In genomic region chr19:48871471-48872181, GRCh38 we compare ENCODE assay signal across 6 cellular contexts. TPM values are rescaled to one million over a fixed set of nuclear protein-coding genes. Genes with fewer than 3 reads are reported as not detected.
A peak's percentile ranks its signal among the peaks of the same experiment; 100 is the strongest.
DNase-seq lines count a peak whose midpoint lies in the region; ATAC-seq and TF ChIP-seq lines count a peak whose summit lies in the region.
"Not testable (repeated sequence)": the region's sequence is repeated elsewhere in the genome, so short reads cannot be mapped to it uniquely, and the experiment has no call there.

No MANE protein-coding gene starts in this region.

- in situ Hi-C loops in IMR-90 (cut with MboI; ENCODE audit: low sequenced_read_pairs): not testable (repeated sequence)

- peak overlapping the region; percentile 3; the same call in 1 of the 2 replicates for H4K91ac ChIP-seq in IMR-90 (ENCODE audit: insufficient read depth, low read depth, low read length)
- H4K91ac ChIP-seq in trophoblast cell (ENCODE audit: low read depth, low read length): not testable (repeated sequence)

- H3K4me3 ChIP-seq in IMR-90 (ENCODE audit: insufficient read depth, low read depth, low read length); trophoblast cell (ENCODE audit: low read depth, low read length): not testable (repeated sequence)
- peak overlapping the region in 1 of 2 donors; percentile 100 for H3K4me3 ChIP-seq in uterus

- not testable (repeated sequence) for H3K9me3 ChIP-seq in IMR-90 (ENCODE audit: control insufficient read depth, insufficient read depth, low read length); trophoblast cell (ENCODE audit: insufficient read depth, low read depth, low read length); uterus

- H2AK9ac ChIP-seq in IMR-90 (replicated peaks; ENCODE audit: low read depth, low read length, poor library complexity): not testable (repeated sequence)

- not testable (repeated sequence) for TF ChIP-seq POLR2A in IMR-90 (IDR thresholded peaks at IDR 0.05; ENCODE audit: low read depth, low read length); uterus (IDR thresholded peaks at IDR 0.05)

- H4K12ac ChIP-seq in trophoblast cell (ENCODE audit: low read depth, low read length): peak overlapping the region; percentile 72

- BruUV-seq in IMR-90 (replicated peaks; lab: Mats Ljungman, UMichigan): not testable (repeated sequence)

- H3K9ac ChIP-seq in IMR-90 (ENCODE audit: low read depth, low read length); trophoblast cell (ENCODE audit: low read length): not testable (repeated sequence)

- not testable (repeated sequence) for H2BK12ac ChIP-seq in trophoblast cell (ENCODE audit: low read length)

- ATAC-seq in IMR-90 (ENCODE audit: low read depth): not testable (repeated sequence)

- H3K79me1 ChIP-seq in IMR-90 (ENCODE audit: low read depth in 1 of 2, low read length in 2 of 2): peaks cover 7 to 63% of the 10 kb centered on the region in 2 experiments
- H3K79me1 ChIP-seq in trophoblast cell (ENCODE audit: low read length): peaks cover 21% of the 10 kb centered on the region

- H2AK5ac ChIP-seq in IMR-90 (ENCODE audit: low read depth, low read length); trophoblast cell (ENCODE audit: low read length): not testable (repeated sequence)

- WGBS in IMR-90 (ENCODE audit: extremely low coverage in 2 of 2, insufficient read length in 1 of 2), 2 experiments: 100% methylated on average over 2 of the region's 31 CpGs; no CpG with 5 or more reads in 1 of the 2 experiments
- no CpG with 5 or more reads among the region's 31 CpGs for WGBS in trophoblast cell (ENCODE audit: extremely low coverage, insufficient coverage, insufficient read length)

- H3K9me3 Mint-ChIP-seq in activated CD4-positive, alpha-beta memory T cell treated with anti-CD3 and anti-CD28 coated beads, Interleukin-2, amount 10 ng/mL, durations not matched to agents 7 days and 5 days: not testable (repeated sequence)

- peaks cover 42% of the 10 kb centered on the region for H3K36me3 Mint-ChIP-seq in activated CD4-positive, alpha-beta memory T cell treated with anti-CD3 and anti-CD28 coated beads, Interleukin-2, amount 10 ng/mL, durations not matched to agents 7 days and 5 days (ENCODE audit: low read depth)

- H3K27me3 Mint-ChIP-seq in activated CD4-positive, alpha-beta memory T cell treated with anti-CD3 and anti-CD28 coated beads, Interleukin-2, amount 10 ng/mL, durations not matched to agents 7 days and 5 days: peaks cover 10% of the 10 kb centered on the region

- H3K4me2 ChIP-seq in IMR-90 (ENCODE audit: low read depth, low read length) (peak overlapping the region; percentile 16; the same call in 1 of the 2 replicates), trophoblast cell (ENCODE audit: low read length) (peak overlapping the region; percentile 17)

- H3K9me1 ChIP-seq in IMR-90 (ENCODE audit: insufficient read depth, low read length): not testable (repeated sequence)

- H3K4ac ChIP-seq in IMR-90 (ENCODE audit: low read depth, low read length): peak overlapping the region; percentile 47
- H3K4ac ChIP-seq in trophoblast cell (ENCODE audit: low read depth, low read length): not testable (repeated sequence)

- peak overlapping the region; percentile 74 for H2AFZ ChIP-seq in IMR-90 (replicated peaks; ENCODE audit: low read length, poor library complexity)
- H2AFZ ChIP-seq in trophoblast cell (ENCODE audit: insufficient read depth, low read length, poor library complexity): peak overlapping the region; percentile 88

- not testable (repeated sequence) for DNase-seq in IMR-90; activated CD4-positive, alpha-beta memory T cell treated with anti-CD3 and anti-CD28 coated beads, Interleukin-2, amount 10 ng/mL, durations not matched to agents 7 days and 5 days; trophoblast cell; uterus

- not testable (repeated sequence) for TF ChIP-seq CTCF in IMR-90 (conservative IDR thresholded peaks at IDR 0.05; ENCODE audit: low read depth, low read length); uterus (IDR thresholded peaks at IDR 0.05)

- peak overlapping the region; percentile 88 for H3K4me3 Mint-ChIP-seq in activated CD4-positive, alpha-beta memory T cell treated with anti-CD3 and anti-CD28 coated beads, Interleukin-2, amount 10 ng/mL, durations not matched to agents 7 days and 5 days

- H2BK120ac ChIP-seq in IMR-90 (ENCODE audit: low read depth, low read length): peak overlapping the region; percentile 44; the same call in 1 of the 2 replicates
- peak overlapping the region; percentile 30 for H2BK120ac ChIP-seq in trophoblast cell (ENCODE audit: insufficient read depth, low read length, poor library complexity)

- H2BK20ac ChIP-seq in IMR-90 (ENCODE audit: low read depth, low read length): not testable (repeated sequence)

- H4K8ac ChIP-seq in IMR-90 (ENCODE audit: low read depth in 2 of 2, low read length in 2 of 2) (peak overlapping the region in 1 of 2 experiments; percentile 49; a peak in 1 of 4 replicates), trophoblast cell (ENCODE audit: low read depth, low read length) (peak overlapping the region; percentile 91)

- H3K56ac ChIP-seq in IMR-90 (ENCODE audit: extremely low read depth, insufficient read depth, low read length): not testable (repeated sequence)

- not testable (repeated sequence) for H4K5ac ChIP-seq in IMR-90 (ENCODE audit: low read depth, low read length)

- not testable (repeated sequence) for TF ChIP-seq RAD21 in IMR-90 (IDR thresholded peaks at IDR 0.05; ENCODE audit: low read length)

- peak overlapping the region; percentile 26 for H2BK5ac ChIP-seq in IMR-90 (ENCODE audit: low read depth, low read length, poor library complexity, severe bottlenecking)
- not testable (repeated sequence) for H2BK5ac ChIP-seq in trophoblast cell (ENCODE audit: low read depth, low read length, poor library complexity)

- peaks cover 41% of the 10 kb centered on the region for H3K4me1 Mint-ChIP-seq in activated CD4-positive, alpha-beta memory T cell treated with anti-CD3 and anti-CD28 coated beads, Interleukin-2, amount 10 ng/mL, durations not matched to agents 7 days and 5 days

- dilution Hi-C loops in IMR-90 (cut with HindIII; ENCODE audit: low sequenced_read_pairs, unreplicated experiment): not testable (repeated sequence)

- 0 out of 2 replicates have a peak overlapping the region, but pooled peaks have one; percentile 49 for H3K14ac ChIP-seq in IMR-90 (replicated peaks; ENCODE audit: low read depth, low read length)
- H3K14ac ChIP-seq in trophoblast cell (ENCODE audit: low read length): not testable (repeated sequence)

- H3K4me1 ChIP-seq in IMR-90 (ENCODE audit: control insufficient read depth, insufficient read depth, low read length) (peaks cover 22% of the 10 kb centered on the region), trophoblast cell (ENCODE audit: control insufficient read depth in 1 of 2, insufficient read depth in 2 of 2, low read length in 2 of 2) (peaks cover 24 to 28% of the 10 kb centered on the region in 2 experiments), uterus (peaks cover 13 to 14% of the 10 kb centered on the region in 2 donors)

- H3K23ac ChIP-seq in IMR-90 (ENCODE audit: low read depth, low read length); trophoblast cell (ENCODE audit: low read length): not testable (repeated sequence)

- POLR2A ChIA-PET in IMR-90 (lab: Charles Lee; ENCODE audit: unreplicated experiment): interaction anchor here (0.5 to 1.0 kb wide), 6 partner anchors 9 to 108 kb away, joined by 3 to 13 read pairs (median 5); no protein-coding TSS in a partner anchor
- POLR2A ChIA-PET in activated CD4-positive, alpha-beta memory T cell treated with anti-CD3 and anti-CD28 coated beads, Interleukin-2, amount 10 ng/mL, durations not matched to agents 7 days and 5 days (lab: Charles Lee): interaction anchor here (0.7 to 7.6 kb wide), 24 partner anchors 9 to 687 kb away, joined by 3 to 125 read pairs (median 6); partner anchors contain the start of genes BAX, DHDH, FTL and GYS1

- intact Hi-C loops in IMR-90 (cut with micrococcal nuclease); uterus (cut with DNase I; ENCODE audit: low total_unique reads): not testable (repeated sequence)

- H3K27ac Mint-ChIP-seq in activated CD4-positive, alpha-beta memory T cell treated with anti-CD3 and anti-CD28 coated beads, Interleukin-2, amount 10 ng/mL, durations not matched to agents 7 days and 5 days: peak overlapping the region; percentile 91

- H3K36me3 ChIP-seq in IMR-90 (ENCODE audit: control insufficient read depth, insufficient read depth, low read length): peaks cover 31% of the 10 kb centered on the region
- H3K36me3 ChIP-seq in trophoblast cell (ENCODE audit: control insufficient read depth in 1 of 2, insufficient read depth in 2 of 2, low read length in 2 of 2): peaks cover 35% of the 10 kb centered on the region in 2 experiments
- not testable (repeated sequence) for H3K36me3 ChIP-seq in uterus

- not testable (repeated sequence) for H3K27me3 ChIP-seq in IMR-90 (ENCODE audit: control insufficient read depth, insufficient read depth, low read length); layer of hippocampus (ENCODE audit: control insufficient read depth, insufficient read depth, low read length); trophoblast cell (ENCODE audit: insufficient read depth, low read length); uterus

- peaks cover 42% of the 10 kb centered on the region for H4K20me1 ChIP-seq in IMR-90 (ENCODE audit: insufficient read depth, low read length)

- peaks cover 22% of the 10 kb centered on the region for H3K79me2 ChIP-seq in trophoblast cell (ENCODE audit: control insufficient read depth, insufficient read depth, low read length, poor library complexity)

- H3K18ac ChIP-seq in IMR-90 (ENCODE audit: low read depth, low read length); trophoblast cell (ENCODE audit: low read length): not testable (repeated sequence)

- not testable (repeated sequence) for H2BK15ac ChIP-seq in IMR-90 (ENCODE audit: low read depth, low read length)

- peak overlapping the region; percentile 5; the same call in 1 of the 2 replicates for H3K27ac ChIP-seq in IMR-90 (ENCODE audit: insufficient read depth, low read length)
- H3K27ac ChIP-seq in cingulate gyrus (ENCODE audit: low read depth, low read length): peak overlapping the region; percentile 99
- peak overlapping the region; percentile 99 for H3K27ac ChIP-seq in layer of hippocampus (ENCODE audit: low read depth, low read length)
- not testable (repeated sequence) for H3K27ac ChIP-seq in trophoblast cell (ENCODE audit: low read depth, low read length)
- H3K27ac ChIP-seq in uterus: peak overlapping the region; percentile 100

- CTCF ChIA-PET in IMR-90 (lab: Yijun Ruan, JAX): not testable (repeated sequence)
- CTCF ChIA-PET in activated CD4-positive, alpha-beta memory T cell treated with anti-CD3 and anti-CD28 coated beads, Interleukin-2, amount 10 ng/mL, durations not matched to agents 7 days and 5 days (lab: Charles Lee): interaction anchor here (1.1 to 2.8 kb wide), 5 partner anchors 28 to 122 kb away, joined by 3 to 15 read pairs (median 5); partner anchors contain the start of genes FTL, GYS1, NUCB1 and RUVBL2

RNA-seq across cellular contexts. Expression of gene PPP1R15A, which starts 0.6 kb away (rescaled TPM):
- total RNA-seq in IMR-90 (2012; rRNA removed) (26.7 and 39.4 TPM in 2 replicates), uterus (10 to 100 TPM; 28.6 to 53.0 (median 30.9) TPM)
- polyA plus RNA-seq in IMR-90 (2012; rRNA removed): 87.7 and 104 TPM in 2 replicates
- polyA plus RNA-seq in IMR-90 (2012; cell fraction: cytosol; rRNA removed): 79.7 and 87.7 TPM in 2 replicates
- 144 and 158 TPM in 2 replicates for polyA plus RNA-seq in IMR-90 (2012; cell fraction: nucleus; rRNA removed; ENCODE audit: low replicate concordance)
- 10 to 100 TPM; 77.2 to 81.4 TPM for total RNA-seq in activated CD4-positive, alpha-beta memory T cell treated with anti-CD3 and anti-CD28 coated beads, Interleukin-2, amount 10 ng/mL, durations not matched to agents 7 days and 5 days
- 46.6 and 49.6 TPM in 2 replicates for polyA plus RNA-seq in trophoblast cell (2013)

RNA-seq across cellular contexts. Expression of gene PLEKHA4, which starts 3.2 kb away (rescaled TPM):
- total RNA-seq in IMR-90 (2012; rRNA removed) (4.2 and 4.5 TPM in 2 replicates), uterus (10 to 100 TPM in 2 of 4 donors, 1 to 10 TPM in 2; 1.3 to 60.4 (median 10.4) TPM)
- 14.4 and 17.2 TPM in 2 replicates for polyA plus RNA-seq in IMR-90 (2012; rRNA removed)
- polyA plus RNA-seq in IMR-90 (2012; cell fraction: cytosol; rRNA removed): 17.5 and 22.0 TPM in 2 replicates
- 28.8 and 60.3 TPM in 2 replicates for polyA plus RNA-seq in IMR-90 (2012; cell fraction: nucleus; rRNA removed; ENCODE audit: low replicate concordance)
- total RNA-seq in activated CD4-positive, alpha-beta memory T cell treated with anti-CD3 and anti-CD28 coated beads, Interleukin-2, amount 10 ng/mL, durations not matched to agents 7 days and 5 days: 1 to 10 TPM; 4.5 to 5.5 TPM
- polyA plus RNA-seq in trophoblast cell (2013): 2.9 and 3.3 TPM in 2 replicates

RNA-seq across cellular contexts. Expression of gene TULP2, which starts 26.9 kb away (rescaled TPM):
- total RNA-seq in IMR-90 (2012; rRNA removed) (under 0.01 TPM in 1 of 2 replicates, not detected in the other), uterus (under 1 TPM in 2 of 4 donors, not detected in 2; 0.14 to 0.70 TPM)
- polyA plus RNA-seq in IMR-90 (2012; rRNA removed): 0.20 and 0.26 TPM in 2 replicates
- 0.11 and 0.18 TPM in 2 replicates for polyA plus RNA-seq in IMR-90 (2012; cell fraction: cytosol; rRNA removed)
- 0.11 and 0.15 TPM in 2 replicates for polyA plus RNA-seq in IMR-90 (2012; cell fraction: nucleus; rRNA removed; ENCODE audit: low replicate concordance)
- under 1 TPM in 1 of 2 experiments, not detected in 1; 0.13 TPM for total RNA-seq in activated CD4-positive, alpha-beta memory T cell treated with anti-CD3 and anti-CD28 coated beads, Interleukin-2, amount 10 ng/mL, durations not matched to agents 7 days and 5 days
- 0.07 and 0.11 TPM in 2 replicates for polyA plus RNA-seq in trophoblast cell (2013)

RNA-seq across cellular contexts. Expression of gene NUCB1, which starts 28.5 kb away (rescaled TPM):
- total RNA-seq in IMR-90 (2012; rRNA removed) (37.3 and 39.2 TPM in 2 replicates), uterus (100 to 1,000 TPM in 3 of 4 donors, 10 to 100 TPM in 1; 98.5 to 211 (median 173) TPM)
- polyA plus RNA-seq in IMR-90 (2012; rRNA removed): 253 and 261 TPM in 2 replicates
- 236 and 325 TPM in 2 replicates for polyA plus RNA-seq in IMR-90 (2012; cell fraction: cytosol; rRNA removed)
- polyA plus RNA-seq in IMR-90 (2012; cell fraction: nucleus; rRNA removed; ENCODE audit: low replicate concordance): 149 and 260 TPM in 2 replicates
- 100 to 1,000 TPM; 287 to 300 TPM for total RNA-seq in activated CD4-positive, alpha-beta memory T cell treated with anti-CD3 and anti-CD28 coated beads, Interleukin-2, amount 10 ng/mL, durations not matched to agents 7 days and 5 days
- polyA plus RNA-seq in trophoblast cell (2013): 114 and 115 TPM in 2 replicates

RNA-seq across cellular contexts. Expression of gene HSD17B14, which starts 35.3 kb away (rescaled TPM):
- total RNA-seq in IMR-90 (2012; rRNA removed): 0.54 and 0.56 TPM in 2 replicates
- polyA plus RNA-seq in IMR-90 (2012; rRNA removed): 4.5 and 5.6 TPM in 2 replicates
- 7.9 TPM in 2 replicates for polyA plus RNA-seq in IMR-90 (2012; cell fraction: cytosol; rRNA removed)
- 14.0 and 14.9 TPM in 2 replicates for polyA plus RNA-seq in IMR-90 (2012; cell fraction: nucleus; rRNA removed; ENCODE audit: low replicate concordance)
- total RNA-seq in activated CD4-positive, alpha-beta memory T cell treated with anti-CD3 and anti-CD28 coated beads, Interleukin-2, amount 10 ng/mL, durations not matched to agents 7 days and 5 days: under 1 TPM; 0.50 to 0.63 TPM
- polyA plus RNA-seq in trophoblast cell (2013): 22.2 and 25.7 TPM in 2 replicates
- 10 to 100 TPM in 1 of 4 donors, 1 to 10 TPM in 3; 5.6 to 31.9 (median 8.7) TPM for total RNA-seq in uterus
